ENCODE assay signal across 22 cellular contexts in the genomic region with DNA sequence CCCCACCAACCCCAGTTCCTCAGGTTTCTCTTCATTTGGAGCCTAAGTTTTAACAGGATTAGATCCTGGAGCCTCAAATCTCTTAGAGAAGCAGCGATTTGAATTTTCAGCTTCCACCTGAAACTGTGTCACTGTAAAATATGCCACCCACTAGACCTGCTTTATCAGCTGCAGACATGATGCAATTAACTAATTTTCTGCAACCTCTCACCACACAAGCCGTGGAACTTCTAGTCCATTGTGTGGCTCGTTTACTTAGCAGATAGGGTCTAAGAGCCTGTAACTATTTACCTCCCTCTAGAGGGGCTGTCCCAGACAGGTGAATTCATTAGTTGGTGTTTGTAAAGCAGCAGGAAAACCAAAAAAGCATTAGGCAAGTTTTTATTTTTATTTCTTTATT. TPM values are rescaled to one million over a fixed set of nuclear protein-coding genes. Genes with fewer than 3 reads are reported as not detected.
DNase-seq lines count a peak whose midpoint lies in the region; ATAC-seq, FAIRE-seq and TF ChIP-seq lines count a peak whose summit lies in the region.
"Had no signal": no experiment of that assay in that cellular context is flagged by ENCODE, and none has a peak within 500 bp of the region (broad histone marks: within the 10 kb centered on the region; RNA-seq: fewer than 3 reads in every experiment).

No MANE protein-coding gene starts in this region.

- no peak overlapping the region for H3K27ac ChIP-seq in endothelial cell of umbilical vein (ENCODE audit: insufficient read depth, low read depth, low read length)
- H3K27ac ChIP-seq in tibial artery = no peak overlapping the region
- H3K27ac ChIP-seq: esophagus muscularis mucosa, tibial nerve had no signal

- BruUV-seq in endothelial cell of umbilical vein (replicated peaks; lab: Mats Ljungman, UMichigan) = no TSS peak

- H3K36me3 ChIP-seq in endothelial cell of umbilical vein (ENCODE audit: control insufficient read depth in 2 of 2, extremely low read depth in 1 of 2, insufficient read depth in 2 of 2, low read length in 2 of 2) = no peaks in the 10 kb centered on the region
- H3K36me3 ChIP-seq in tibial artery = no peaks in the 10 kb centered on the region
- H3K36me3 ChIP-seq: esophagus muscularis mucosa, tibial nerve had no signal

- no peak overlapping the region for H2AFZ ChIP-seq in endothelial cell of umbilical vein (ENCODE audit: low read depth, low read length)

- TF ChIP-seq CTCF in endothelial cell of umbilical vein (IDR thresholded peaks at IDR 0.05; ENCODE audit: extremely low read depth in 1 of 2, insufficient read depth in 1 of 2, low read depth in 1 of 2, low read length in 2 of 2) (no peak), tibial artery (IDR thresholded peaks at IDR 0.05) (no peak), GM13976 (IDR thresholded peaks at IDR 0.05; ENCODE audit: borderline replicate concordance, control extremely low read depth, extremely low read depth, insufficient read depth, missing control alignments) (no peak)

- H3K9ac ChIP-seq in endothelial cell of umbilical vein (replicated peaks; ENCODE audit: extremely low read depth, insufficient read depth, low read length) = no peak overlapping the region

- H3K9me1 ChIP-seq in endothelial cell of umbilical vein (replicated peaks; ENCODE audit: control insufficient read depth, extremely low read depth, insufficient read depth, low read length) = no peaks in the 10 kb centered on the region

- TF ChIP-seq POLR2A in endothelial cell of umbilical vein (IDR thresholded peaks at IDR 0.05; ENCODE audit: low read depth, low read length) = no peak

- in situ Hi-C loops in GM13976 (cut with MboI; ENCODE audit: low sequenced_read_pairs, unreplicated experiment) = no loop called here

- H3K4me1 ChIP-seq in endothelial cell of umbilical vein (ENCODE audit: control insufficient read depth, extremely low read depth, insufficient read depth, low read length) (no peaks in the 10 kb centered on the region), tibial artery (peaks cover 0 to 8% (median 6%) of the 10 kb centered on the region in 4 donors)

- H3K27me3 ChIP-seq in endothelial cell of umbilical vein (ENCODE audit: control insufficient read depth in 2 of 2, insufficient read depth in 2 of 2, low read length in 2 of 2) (no peaks in the 10 kb centered on the region), tibial artery (no peaks in the 10 kb centered on the region)
- H3K27me3 ChIP-seq: esophagus muscularis mucosa, tibial nerve had no signal

- POLR2A ChIA-PET in endothelial cell of umbilical vein (lab: Charles Lee) = no interaction called here

- ATAC-seq in GM21737 (IDR thresholded peaks at IDR 0.05; ENCODE audit: unreplicated experiment) = no peak
- ATAC-seq: activated CD4-positive, alpha-beta T cell treated with anti-CD3 and anti-CD28 coated beads for 36 hours had no signal

- DNase-seq in SIG-M5 treated with dmso at 0.1 percent for 504 hours (lab: John Stamatoyannopoulos, UW; ENCODE audit: unreplicated experiment) (peak; percentile 18), SIG-M5 (lab: John Stamatoyannopoulos, UW) (no peak), NCI-H345 (lab: John Stamatoyannopoulos, UW) (peak; percentile 58), endothelial cell of umbilical vein (ENCODE audit: low read depth, low spot score) (no peak), tibial artery (no peak), GM13976 (ENCODE audit: low spot score) (no peak)
- DNase-seq in activated CD4-positive, CD25-positive, alpha-beta regulatory T cell (lab: John Stamatoyannopoulos, UW) = no peak
- DNase-seq: activated CD4-positive, alpha-beta T cell treated with anti-CD3 and anti-CD28 coated beads for 36 hours; CD4-positive, CD25-positive, alpha-beta regulatory T cell; cortex of kidney; glutamatergic neuron; HCEC 1CT; IMR-90; kidney; NCI-H187; nucleus accumbens; SHP77 treated with DMSO at 0.1 percent for 48 hours; stimulated activated CD4-positive, alpha-beta T cell treated with anti-CD3 and anti-CD28 coated beads, Interleukin-4, amount 100 ng/mL, for 24 hours; T-helper 9 cell had no signal

- intact Hi-C loops in endothelial cell of umbilical vein (cut with micrococcal nuclease) = no loop called here
- intact Hi-C loops in tibial artery (cut with DNase I; ENCODE audit: low total_unique reads) = no loop called here

- no peak overlapping the region for H3K4me2 ChIP-seq in endothelial cell of umbilical vein (ENCODE audit: insufficient read depth, low read length)

- dilution Hi-C loops in endothelial cell of umbilical vein (cut with MboI; ENCODE audit: extremely low pct_ligation_motif_present, low sequenced_read_pairs) = no loop called here

- H3K9me3 ChIP-seq in endothelial cell of umbilical vein (replicated peaks; ENCODE audit: control insufficient read depth, insufficient read depth, low read length) (no peaks in the 10 kb centered on the region), tibial artery (no peaks in the 10 kb centered on the region)
- H3K9me3 ChIP-seq: esophagus muscularis mucosa, tibial nerve had no signal

- no peaks in the 10 kb centered on the region for H4K20me1 ChIP-seq in endothelial cell of umbilical vein (replicated peaks; ENCODE audit: control insufficient read depth, extremely low read depth, insufficient read depth, low read length)

- FAIRE-seq in endothelial cell of umbilical vein (lab: Jason Lieb, UNC) = peak; percentile 70
- FAIRE-seq: kidney had no signal

- H3K79me2 ChIP-seq in endothelial cell of umbilical vein (ENCODE audit: control insufficient read depth, insufficient read depth, low read length) = no peaks in the 10 kb centered on the region

- H3K4me3 ChIP-seq in endothelial cell of umbilical vein (replicated peaks in 1 of 3; ENCODE audit: insufficient read depth in 1 of 3, low read depth in 1 of 3, low read length in 3 of 3) = no peak overlapping the region
- no peak overlapping the region for H3K4me3 ChIP-seq in tibial artery
- H3K4me3 ChIP-seq: esophagus muscularis mucosa, tibial nerve had no signal

- CTCF ChIA-PET in endothelial cell of umbilical vein (lab: Charles Lee) = no interaction called here

TF ChIP-seq in endothelial cell of umbilical vein, 7 proteins besides CTCF, POLR2A, EP300 and RAD21:
- no peak for TF ChIP-seq GATA2 (IDR thresholded peaks at IDR 0.05; ENCODE audit: insufficient read depth, insufficient read length, low read depth, low read length)
- TF ChIP-seq MAX (IDR thresholded peaks at IDR 0.05; ENCODE audit: insufficient read depth, insufficient read length) = no peak
- no peak for TF ChIP-seq MYC (IDR thresholded peaks at IDR 0.05; ENCODE audit: low read depth, low read length)
- no peak for TF ChIP-seq JUN (IDR thresholded peaks at IDR 0.05; ENCODE audit: borderline replicate concordance, insufficient read depth, insufficient read length, low read depth)
- TF ChIP-seq FOS (IDR thresholded peaks at IDR 0.05; ENCODE audit: borderline replicate concordance, insufficient read depth, low read length) = no peak
- TF ChIP-seq POLR2AphosphoS5 (IDR thresholded peaks at IDR 0.05; ENCODE audit: insufficient read depth, low read depth, low read length) = no peak
- no peak for TF ChIP-seq EZH2 (IDR thresholded peaks at IDR 0.05; ENCODE audit: borderline replicate concordance, low read depth, low read length, severe bottlenecking)

RNA-seq across cellular contexts. Expression of gene FZD5, which starts 31.6 kb away (rescaled TPM):
- 2.8 and 3.3 TPM in 2 replicates for total RNA-seq in endothelial cell of umbilical vein
- 0.72 and 0.99 TPM in 2 replicates for polyA plus RNA-seq in endothelial cell of umbilical vein
- 0.59 and 0.63 TPM in 2 replicates for polyA plus RNA-seq in endothelial cell of umbilical vein (2011; cell fraction: cytosol; rRNA removed)
- polyA plus RNA-seq in endothelial cell of umbilical vein (2011; cell fraction: nucleus; rRNA removed) = 0.70 and 1.0 TPM in 2 replicates
- 0.88 and 0.94 TPM in 2 replicates for polyA plus RNA-seq in endothelial cell of umbilical vein (2012)
- polyA minus RNA-seq in endothelial cell of umbilical vein = 1.9 TPM in 2 replicates
- polyA minus RNA-seq in endothelial cell of umbilical vein (2011; cell fraction: cytosol; rRNA and poly(A)+ RNA removed) = 4.5 TPM
- 1.7 and 2.4 TPM in 2 replicates for polyA minus RNA-seq in endothelial cell of umbilical vein (2011; cell fraction: nucleus; rRNA and poly(A)+ RNA removed)

Comparison
In these comparisons a context has a peak if more than half of its experiments do, and no peak if none do; other contexts are left out.
1. DNase-seq: peak in SIG-M5 treated with dmso at 0.1 percent for 504 hours (single experiment) and NCI-H345 (single experiment); none in SIG-M5 (single experiment), endothelial cell of umbilical vein (single experiment), activated CD4-positive, CD25-positive, alpha-beta regulatory T cell (0 of 4), tibial artery (0 of 2) and GM13976 (single experiment).